In the genomic region with DNA sequence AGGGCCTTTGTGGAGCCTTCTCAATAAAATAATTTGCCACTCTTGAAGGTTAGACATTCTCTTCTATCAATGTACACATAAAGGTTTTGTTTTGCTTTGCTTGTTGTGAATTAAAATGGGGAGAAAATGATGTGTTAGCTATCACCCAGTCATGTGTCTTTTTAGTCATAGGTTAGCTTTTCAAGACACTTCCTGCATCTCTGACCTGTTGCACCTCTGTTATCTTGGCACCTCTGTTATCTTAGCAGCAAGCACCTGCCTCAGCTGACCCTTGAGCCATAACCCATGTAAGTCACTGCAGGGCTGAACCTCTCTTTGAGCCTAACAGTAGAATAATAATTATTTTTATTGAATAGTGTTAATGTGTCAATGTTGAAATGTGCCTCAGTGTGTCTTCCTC, we compare ENCODE assay signal across 8 cellular contexts. TPM values are rescaled to one million over a fixed set of nuclear protein-coding genes. Genes with fewer than 3 reads are reported as not detected.
DNase-seq lines count a peak whose midpoint lies in the region; ATAC-seq and TF ChIP-seq lines count a peak whose summit lies in the region.

No MANE protein-coding gene starts in this region.

- peak overlapping the region; percentile 2 for H3K4me3 Mint-ChIP-seq in activated CD8-positive, alpha-beta T cell treated with anti-CD3 and anti-CD28 coated beads for 36 hours

- H3K9ac ChIP-seq in iPS-20b (ENCODE audit: low read depth, low read length) (no peak overlapping the region; the same call in 1 of the 2 replicates), skeletal muscle tissue (ENCODE audit: low read depth in 1 of 3, low read length in 3 of 3) (peak overlapping the region; percentile 77 to 91 (median 78))

- TF ChIP-seq CTCF in activated CD8-positive, alpha-beta T cell treated with anti-CD3 and anti-CD28 coated beads for 36 hours (IDR thresholded peaks at IDR 0.05) = no peak

- no peaks in the 10 kb centered on the region for H3K27me3 ChIP-seq in iPS-20b (ENCODE audit: insufficient read depth, low read length)
- H3K27me3 ChIP-seq in skeletal muscle tissue (ENCODE audit: control insufficient read depth in 3 of 3, insufficient read depth in 3 of 3, low read length in 3 of 3) = no peaks in the 10 kb centered on the region

- intact Hi-C loops in activated CD8-positive, alpha-beta T cell treated with anti-CD3 and anti-CD28 coated beads for 36 hours (cut with micrococcal nuclease) = no loop called here

- H3K36me3 ChIP-seq in iPS-20b (ENCODE audit: insufficient read depth, low read depth, low read length) = no peaks in the 10 kb centered on the region
- H3K36me3 ChIP-seq in skeletal muscle tissue (ENCODE audit: control insufficient read depth in 3 of 3, insufficient read depth in 3 of 3, low read length in 3 of 3) = peaks cover 0 to 5% (median 0%) of the 10 kb centered on the region in 3 donors

- H3K9me3 ChIP-seq in iPS-20b (ENCODE audit: insufficient read depth, low read depth, low read length) (no peaks in the 10 kb centered on the region), skeletal muscle tissue (ENCODE audit: control insufficient read depth in 3 of 3, low read length in 3 of 3) (no peaks in the 10 kb centered on the region)

- peaks cover 16% of the 10 kb centered on the region for H3K4me1 Mint-ChIP-seq in activated CD8-positive, alpha-beta T cell treated with anti-CD3 and anti-CD28 coated beads for 36 hours (ENCODE audit: low read depth)

- CTCF ChIA-PET in activated CD8-positive, alpha-beta T cell treated with anti-CD3 and anti-CD28 coated beads for 36 hours (lab: Charles Lee) = no interaction called here

- DNase-seq in DMS53 (lab: John Stamatoyannopoulos, UW) (peak; percentile 42), DMS53 treated with DMSO at 0.1 percent for 48 hours (lab: John Stamatoyannopoulos, UW; ENCODE audit: unreplicated experiment) (no peak), DMS79 treated with DMSO at 0.1 percent for 48 hours (lab: John Stamatoyannopoulos, UW) (no peak)
- no peak for DNase-seq in activated CD8-positive, alpha-beta T cell treated with anti-CD3 and anti-CD28 coated beads for 36 hours

- H3K4me1 ChIP-seq in iPS-20b (ENCODE audit: insufficient read depth, low read length) = peaks cover 6% of the 10 kb centered on the region
- peaks cover 4 to 7% (median 6%) of the 10 kb centered on the region in 3 donors for H3K4me1 ChIP-seq in skeletal muscle tissue (ENCODE audit: control insufficient read depth in 3 of 3, insufficient read depth in 3 of 3, low read length in 3 of 3)

- peak overlapping the region; percentile 85 for H3K4me3 ChIP-seq in iPS-20b (ENCODE audit: low read length)
- peak overlapping the region in 2 of 3 donors; percentile 70 to 87 for H3K4me3 ChIP-seq in skeletal muscle tissue (ENCODE audit: low read length in 3 of 3)

- H3K27ac ChIP-seq in iPS-20b (ENCODE audit: low read length) (no peak overlapping the region), skeletal muscle tissue (ENCODE audit: low read depth, low read length) (no peak overlapping the region)

- ATAC-seq in activated CD8-positive, alpha-beta T cell treated with anti-CD3 and anti-CD28 coated beads for 36 hours = no peak
- ATAC-seq in GM21390 (IDR thresholded peaks at IDR 0.05; ENCODE audit: unreplicated experiment) (no peak), HG02763 (IDR thresholded peaks at IDR 0.05; ENCODE audit: unreplicated experiment) (no peak)

- peaks cover 33% of the 10 kb centered on the region for H3K27me3 Mint-ChIP-seq in activated CD8-positive, alpha-beta T cell treated with anti-CD3 and anti-CD28 coated beads for 36 hours

- H3K27ac Mint-ChIP-seq in activated CD8-positive, alpha-beta T cell treated with anti-CD3 and anti-CD28 coated beads for 36 hours = no peak overlapping the region

- H3K36me3 Mint-ChIP-seq in activated CD8-positive, alpha-beta T cell treated with anti-CD3 and anti-CD28 coated beads for 36 hours (ENCODE audit: low read depth) = no peaks in the 10 kb centered on the region

- POLR2A ChIA-PET in activated CD8-positive, alpha-beta T cell treated with anti-CD3 and anti-CD28 coated beads for 36 hours (lab: Charles Lee) = no interaction called here

- H3K9me3 Mint-ChIP-seq in activated CD8-positive, alpha-beta T cell treated with anti-CD3 and anti-CD28 coated beads for 36 hours = no peaks in the 10 kb centered on the region

RNA-seq across cellular contexts. Expression of gene TMEM144, which starts 1.0 kb away (rescaled TPM):
- total RNA-seq in activated CD8-positive, alpha-beta T cell treated with anti-CD3 and anti-CD28 coated beads for 36 hours = under 1 TPM in 1 of 2 experiments, not detected in 1; 0.09 TPM
- 2.6 TPM for total RNA-seq in skeletal muscle tissue

RNA-seq across cellular contexts. Expression of gene GASK1B, which starts 38.5 kb away (rescaled TPM):
- not detected for total RNA-seq in activated CD8-positive, alpha-beta T cell treated with anti-CD3 and anti-CD28 coated beads for 36 hours
- total RNA-seq in skeletal muscle tissue = 24.5 TPM

Comparison
In these comparisons a context has a peak if more than half of its experiments do, and no peak if none do; other contexts are left out.
1. RNA of gene GASK1B, which starts 38.5 kb away (total RNA-seq): 24.5 TPM in skeletal muscle tissue (single experiment); not detected in activated CD8-positive, alpha-beta T cell treated with anti-CD3 and anti-CD28 coated beads for 36 hours; every median in the first group is over 10 times any median in the second.